In genomic region chr11:68140496-68141246, GRCh38 we compare ENCODE assay signal across 16 cellular contexts. TPM values are rescaled to one million over a fixed set of nuclear protein-coding genes. Genes with fewer than 3 reads are reported as not detected.
DNase-seq lines count a peak whose midpoint lies in the region; ATAC-seq and TF ChIP-seq lines count a peak whose summit lies in the region.
"Had no signal": no experiment of that assay in that cellular context is flagged by ENCODE, and none has a peak within 500 bp of the region (broad histone marks: within the 10 kb centered on the region; RNA-seq: fewer than 3 reads in every experiment).

No MANE protein-coding gene starts in this region.

- POLR2A ChIA-PET in activated CD8-positive, alpha-beta T cell treated with anti-CD3 and anti-CD28 coated beads, Interleukin-2, amount 10 ng/mL, durations not matched to agents 7 days and 5 days (lab: Charles Lee), result no interaction called here

- no peak for TF ChIP-seq POLR2A in erythroblast (IDR thresholded peaks at IDR 0.05; ENCODE audit: low read length)

- TF ChIP-seq EP300 in Ishikawa (IDR thresholded peaks at IDR 0.05; ENCODE audit: borderline replicate concordance), result peak; percentile 13; the same call in 1 of the 2 replicates

- ATAC-seq in activated CD8-positive, alpha-beta T cell treated with anti-CD3 and anti-CD28 coated beads, Interleukin-2, amount 10 ng/mL, durations not matched to agents 7 days and 5 days, result no peak
- no peak for ATAC-seq in GM21717 (IDR thresholded peaks at IDR 0.05; ENCODE audit: unreplicated experiment)
- ATAC-seq: left colon, T-helper 17 cell had no signal

- CTCF ChIA-PET in activated CD8-positive, alpha-beta T cell treated with anti-CD3 and anti-CD28 coated beads, Interleukin-2, amount 10 ng/mL, durations not matched to agents 7 days and 5 days (lab: Charles Lee), result no interaction called here

- peaks cover 1% of the 10 kb centered on the region for H3K27me3 Mint-ChIP-seq in activated CD8-positive, alpha-beta T cell treated with anti-CD3 and anti-CD28 coated beads, Interleukin-2, amount 10 ng/mL, durations not matched to agents 7 days and 5 days (ENCODE audit: low read depth)
- H3K27me3 Mint-ChIP-seq: progenitor cell of endocrine pancreas, T-helper 17 cell had no signal

- no peak overlapping the region for H3K4me3 ChIP-seq in coronary artery
- H3K4me3 ChIP-seq: adrenal gland, thoracic aorta had no signal

- no peaks in the 10 kb centered on the region for H3K36me3 Mint-ChIP-seq in activated CD8-positive, alpha-beta T cell treated with anti-CD3 and anti-CD28 coated beads, Interleukin-2, amount 10 ng/mL, durations not matched to agents 7 days and 5 days (ENCODE audit: low read depth)

- H3K4me1 Mint-ChIP-seq in activated CD8-positive, alpha-beta T cell treated with anti-CD3 and anti-CD28 coated beads, Interleukin-2, amount 10 ng/mL, durations not matched to agents 7 days and 5 days (ENCODE audit: low read depth), result peaks cover 27% of the 10 kb centered on the region

- H3K27ac ChIP-seq in coronary artery, result no peak overlapping the region
- H3K27ac ChIP-seq: adrenal gland, thoracic aorta had no signal

- H3K9me3 Mint-ChIP-seq in activated CD8-positive, alpha-beta T cell treated with anti-CD3 and anti-CD28 coated beads, Interleukin-2, amount 10 ng/mL, durations not matched to agents 7 days and 5 days (ENCODE audit: insufficient read depth), result no peaks in the 10 kb centered on the region

- TF ChIP-seq CTCF in coronary artery (IDR thresholded peaks at IDR 0.05) (no peak), GM10266 (IDR thresholded peaks at IDR 0.05; ENCODE audit: control insufficient read depth, insufficient read depth, low read depth, missing control alignments) (no peak)

- H3K27ac Mint-ChIP-seq in activated CD8-positive, alpha-beta T cell treated with anti-CD3 and anti-CD28 coated beads, Interleukin-2, amount 10 ng/mL, durations not matched to agents 7 days and 5 days, result no peak overlapping the region
- H3K27ac Mint-ChIP-seq: HFFc6, progenitor cell of endocrine pancreas, T-helper 17 cell had no signal

- TF ChIP-seq RAD21 in Ishikawa (IDR thresholded peaks at IDR 0.05; ENCODE audit: low read depth), result no peak

- no peak overlapping the region for H3K4me3 Mint-ChIP-seq in activated CD8-positive, alpha-beta T cell treated with anti-CD3 and anti-CD28 coated beads, Interleukin-2, amount 10 ng/mL, durations not matched to agents 7 days and 5 days
- H3K4me3 Mint-ChIP-seq: HFFc6, T-helper 17 cell had no signal

- DNase-seq in Ammon's horn (ENCODE audit: low spot score) (peak; percentile 49), NCI-H69 (lab: John Stamatoyannopoulos, UW) (peak; percentile 93), erythroblast (lab: John Stamatoyannopoulos, UW) (peak; percentile 55 to 81), coronary artery (ENCODE audit: low spot score) (no peak), GM10266 (ENCODE audit: extremely low spot score) (no peak)
- no peak for DNase-seq in activated CD8-positive, alpha-beta T cell treated with anti-CD3 and anti-CD28 coated beads, Interleukin-2, amount 10 ng/mL, durations not matched to agents 7 days and 5 days
- DNase-seq: activated CD4-positive, alpha-beta T cell treated with anti-CD3 and anti-CD28 coated beads for 48 hours; HFFc6; NCI-H774; T-helper 17 cell had no signal

TF ChIP-seq in Ishikawa, 13 proteins besides CTCF, POLR2A, EP300 and RAD21:
- TF ChIP-seq USF1 (IDR thresholded peaks at IDR 0.05), result no peak
- TF ChIP-seq NFIC (IDR thresholded peaks at IDR 0.05), result peak; percentile 79; the same call in 1 of the 2 replicates
- TF ChIP-seq TCF12 (IDR thresholded peaks at IDR 0.05; ENCODE audit: low read depth), result 0 out of 2 replicates have a peak, but pooled peaks have one; percentile 18

RNA-seq across cellular contexts. Expression of gene CHKA, which starts 19.5 kb away (rescaled TPM):
- total RNA-seq in activated CD8-positive, alpha-beta T cell treated with anti-CD3 and anti-CD28 coated beads, Interleukin-2, amount 10 ng/mL, durations not matched to agents 7 days and 5 days, result 10 to 100 TPM; 14.4 to 14.5 TPM

Comparison
In these comparisons a context has a peak if more than half of its experiments do, and no peak if none do; other contexts are left out.
1. DNase-seq: peak in Ammon's horn (single experiment), NCI-H69 (single experiment) and erythroblast (2 of 2); none in activated CD8-positive, alpha-beta T cell treated with anti-CD3 and anti-CD28 coated beads, Interleukin-2, amount 10 ng/mL, durations not matched to agents 7 days and 5 days (single experiment), coronary artery (single experiment) and GM10266 (single experiment).